9 cellular contexts compared by ENCODE assay signal in genomic region chr1:8031176-8031785, GRCh38. TPM values are rescaled to one million over a fixed set of nuclear protein-coding genes. Genes with fewer than 3 reads are reported as not detected.
DNase-seq lines count a peak whose midpoint lies in the region; ATAC-seq and TF ChIP-seq lines count a peak whose summit lies in the region.
"Had no signal": no experiment of that assay in that cellular context is flagged by ENCODE, and none has a peak within 500 bp of the region (broad histone marks: within the 10 kb centered on the region; RNA-seq: fewer than 3 reads in every experiment).

No MANE protein-coding gene starts in this region.

- no peak overlapping the region for H4K12ac ChIP-seq in trophoblast cell (ENCODE audit: low read depth, low read length)

- H3K36me3 ChIP-seq in trophoblast cell (ENCODE audit: control insufficient read depth in 1 of 2, insufficient read depth in 2 of 2, low read length in 2 of 2): no peaks in the 10 kb centered on the region

- no peak overlapping the region for H3K23ac ChIP-seq in trophoblast cell (ENCODE audit: low read length)

- DNase-seq in stimulated activated CD4-positive, alpha-beta T cell treated with anti-CD3 and anti-CD28 coated beads, Interleukin-4, amount 100 ng/mL, for 24 hours: peak; percentile 28
- no peak for DNase-seq in stimulated activated CD4-positive, alpha-beta T cell treated with anti-CD3 and anti-CD28 coated beads, Interleukin-4, amount 100 ng/mL, for 4 hours
- peak; percentile 14 for DNase-seq in NCI-H748 (lab: John Stamatoyannopoulos, UW; ENCODE audit: unreplicated experiment)
- DNase-seq in dermis blood vessel endothelial cell: peak; percentile 71
- peak in 1 of 2 donors; percentile 58 for DNase-seq in trophoblast cell
- DNase-seq in HEK293T (ENCODE audit: extremely low spot score): no peak
- DNase-seq: activated naive CD8-positive, alpha-beta T cell treated with anti-CD3 and anti-CD28 coated beads, Interleukin-2, amount 10 ng/mL, durations not matched to agents 7 days and 5 days had no signal

- H4K91ac ChIP-seq in trophoblast cell (ENCODE audit: low read depth, low read length): no peak overlapping the region

- H3K4ac ChIP-seq in trophoblast cell (ENCODE audit: low read depth, low read length): no peak overlapping the region

- H3K4me2 ChIP-seq in trophoblast cell (ENCODE audit: low read length): no peak overlapping the region

- peak overlapping the region; percentile 74 for H2BK12ac ChIP-seq in trophoblast cell (ENCODE audit: low read length)

- POLR2A ChIA-PET in HEK293T (lab: Yijun Ruan, JAX): interaction anchor here (1.2 kb wide), 1 partner anchor 283 kb away, joined by 3 read pairs; no protein-coding TSS in a partner anchor

- H3K18ac ChIP-seq in trophoblast cell (ENCODE audit: low read length): no peak overlapping the region

- H3K4me3 ChIP-seq in trophoblast cell (ENCODE audit: low read depth, low read length): no peak overlapping the region

- ATAC-seq in HG03432 (IDR thresholded peaks at IDR 0.05; ENCODE audit: unreplicated experiment) (no peak), GM19452 (IDR thresholded peaks at IDR 0.05; ENCODE audit: unreplicated experiment) (no peak)

- H3K79me1 ChIP-seq in trophoblast cell (ENCODE audit: low read length): peaks cover 18% of the 10 kb centered on the region

- peaks cover 10 to 16% of the 10 kb centered on the region in 2 experiments for H3K4me1 ChIP-seq in trophoblast cell (ENCODE audit: control insufficient read depth in 1 of 2, insufficient read depth in 2 of 2, low read length in 2 of 2)

- no CpG with 5 or more reads among the region's 9 CpGs for whole genome bisulfite sequencing in trophoblast cell (ENCODE audit: extremely low coverage, insufficient coverage, insufficient read length)

- no peak overlapping the region for H2BK5ac ChIP-seq in trophoblast cell (ENCODE audit: low read depth, low read length, poor library complexity)

- no peaks in the 10 kb centered on the region for H3K27me3 ChIP-seq in trophoblast cell (ENCODE audit: insufficient read depth, low read length)

- H3K9ac ChIP-seq in trophoblast cell (ENCODE audit: low read length): no peak overlapping the region

- CTCF ChIA-PET in HEK293T (lab: Yijun Ruan, JAX): interaction anchor here (0.7 to 2.2 kb wide), 6 partner anchors 9 to 318 kb away, joined by 3 to 6 read pairs (median 3); no protein-coding TSS in a partner anchor

- no peak overlapping the region for H3K14ac ChIP-seq in trophoblast cell (ENCODE audit: low read length)

- H2AK5ac ChIP-seq in trophoblast cell (ENCODE audit: low read length): no peak overlapping the region

- H3K9me3 ChIP-seq in trophoblast cell (ENCODE audit: insufficient read depth, low read depth, low read length): peaks cover 2% of the 10 kb centered on the region

- H3K27ac ChIP-seq in trophoblast cell (ENCODE audit: low read depth, low read length): no peak overlapping the region

- H2AFZ ChIP-seq in trophoblast cell (ENCODE audit: insufficient read depth, low read length, poor library complexity): no peak overlapping the region

- H4K8ac ChIP-seq in trophoblast cell (ENCODE audit: low read depth, low read length): no peak overlapping the region

- H2BK120ac ChIP-seq in trophoblast cell (ENCODE audit: insufficient read depth, low read length, poor library complexity): peak overlapping the region; percentile 48

- peaks cover 11% of the 10 kb centered on the region for H3K79me2 ChIP-seq in trophoblast cell (ENCODE audit: control insufficient read depth, insufficient read depth, low read length, poor library complexity)

TF ChIP-seq in HEK293T, 16 proteins besides CTCF, POLR2A, EP300 and RAD21:
- no peak for TF ChIP-seq CTBP1 (IDR thresholded peaks at IDR 0.05; ENCODE audit: borderline replicate concordance)
- no peak for TF ChIP-seq PKNOX1 (IDR thresholded peaks at IDR 0.05)
- no peak for TF ChIP-seq ELF4 (IDR thresholded peaks at IDR 0.05)
- no peak for TF ChIP-seq ARNT (IDR thresholded peaks at IDR 0.05)
- TF ChIP-seq ZNF384 (IDR thresholded peaks at IDR 0.05): no peak
- no peak for TF ChIP-seq BHLHE40 (IDR thresholded peaks at IDR 0.05; ENCODE audit: borderline replicate concordance)
- no peak for TF ChIP-seq SUZ12 (IDR thresholded peaks at IDR 0.05)

RNA-seq across cellular contexts. Expression of gene ERRFI1, which starts 5.2 kb away (rescaled TPM):
- total RNA-seq in dermis blood vessel endothelial cell: 32.4 and 50.5 TPM in 2 replicates
- polyA plus RNA-seq in trophoblast cell (2013): 267 and 277 TPM in 2 replicates

Comparison
In these comparisons a context has a peak if more than half of its experiments do, and no peak if none do; other contexts are left out.
1. DNase-seq: peak in stimulated activated CD4-positive, alpha-beta T cell treated with anti-CD3 and anti-CD28 coated beads, Interleukin-4, amount 100 ng/mL, for 24 hours (single experiment), NCI-H748 (single experiment) and dermis blood vessel endothelial cell (single experiment); none in stimulated activated CD4-positive, alpha-beta T cell treated with anti-CD3 and anti-CD28 coated beads, Interleukin-4, amount 100 ng/mL, for 4 hours (0 of 2) and HEK293T (single experiment).